ENCODE assay signal across 8 cellular contexts in the genomic region with DNA sequence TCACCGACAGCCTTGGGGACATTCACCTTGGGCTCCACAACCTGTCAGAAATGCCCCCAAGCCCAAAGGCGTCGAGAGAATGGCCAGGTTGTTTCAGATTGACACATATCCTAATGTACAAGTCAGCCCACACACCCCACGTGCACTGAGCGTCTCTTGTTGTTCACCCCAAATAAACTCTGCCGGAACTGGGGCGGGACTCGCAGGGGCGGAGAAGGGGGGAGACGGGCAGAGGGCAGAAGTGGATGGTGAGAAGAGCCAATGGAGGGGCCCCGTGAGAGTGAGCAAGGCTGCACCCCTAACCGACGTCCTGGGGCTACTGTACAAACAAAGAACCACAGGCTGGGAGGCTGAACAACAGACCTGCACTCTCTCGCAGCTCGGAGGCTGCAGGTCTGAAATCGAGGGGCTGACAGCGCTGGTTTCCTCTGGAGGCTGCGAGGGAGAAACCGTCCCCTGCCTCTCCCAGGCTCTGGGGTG. TPM values are rescaled to one million over a fixed set of nuclear protein-coding genes. Genes with fewer than 3 reads are reported as not detected.
DNase-seq lines count a peak whose midpoint lies in the region; ATAC-seq and TF ChIP-seq lines count a peak whose summit lies in the region.

No MANE protein-coding gene starts in this region.

- H3K4me1 ChIP-seq in OCI-LY1 (ENCODE audit: insufficient read depth, low read length, severe bottlenecking) (peaks cover 77% of the 10 kb centered on the region), tibial nerve (peaks cover 0 to 18% (median 11%) of the 10 kb centered on the region in 4 donors)

- H3K9me2 ChIP-seq in OCI-LY1 (ENCODE audit: low read depth, low read length) = no peaks in the 10 kb centered on the region

- H3K36me3 ChIP-seq in OCI-LY1 (ENCODE audit: insufficient read depth, low read length) (no peaks in the 10 kb centered on the region), tibial nerve (no peaks in the 10 kb centered on the region)

- H3K4me2 ChIP-seq in OCI-LY1 (ENCODE audit: low read length) = peak overlapping the region; percentile 75

- H3K9me3 ChIP-seq in OCI-LY1 (ENCODE audit: low read length) (no peaks in the 10 kb centered on the region), tibial nerve (no peaks in the 10 kb centered on the region)

- H3K9ac ChIP-seq in OCI-LY1 (ENCODE audit: low read length) = peak overlapping the region; percentile 63

- H3K27ac ChIP-seq in OCI-LY1 (ENCODE audit: low read depth, low read length, poor library complexity, severe bottlenecking) (peak overlapping the region; percentile 98), skin epidermis (peak overlapping the region in 15 of 21 experiments; percentile 21 to 91 (median 72)), tibial nerve (peak overlapping the region in 1 of 4 donors; percentile 65)

- no peak for TF ChIP-seq POLR2A in tibial nerve (IDR thresholded peaks at IDR 0.05)

- no peak for TF ChIP-seq EP300 in tibial nerve (IDR thresholded peaks at IDR 0.05)

- H4K20me1 ChIP-seq in OCI-LY1 (ENCODE audit: insufficient read depth, low read length) = no peaks in the 10 kb centered on the region

- no peaks in the 10 kb centered on the region for H3K27me3 ChIP-seq in OCI-LY1 (ENCODE audit: insufficient read depth, low read length)
- H3K27me3 ChIP-seq in tibial nerve = peaks cover 0 to 39% of the 10 kb centered on the region in 2 donors

- TF ChIP-seq CTCF in OCI-LY1 (IDR thresholded peaks at IDR 0.05; ENCODE audit: low read length) = no peak
- TF ChIP-seq CTCF in tibial nerve (IDR thresholded peaks at IDR 0.05) = no peak

- H3K4me3 ChIP-seq in OCI-LY1 (ENCODE audit: low read depth, low read length, poor library complexity, severe bottlenecking) (peak overlapping the region; percentile 53), skin epidermis (peak overlapping the region in 5 of 7 experiments; percentile 2 to 19 (median 8)), tibial nerve (peak overlapping the region in 1 of 4 donors; percentile 40)

- 45 to 46% methylated on average over 12 to 19 of the region's 19 CpGs for WGBS in tibial nerve, 2 donors

- H3K79me2 ChIP-seq in OCI-LY1 (ENCODE audit: insufficient read depth, low read length) = no peaks in the 10 kb centered on the region

- H2AFZ ChIP-seq in OCI-LY1 (ENCODE audit: low read length) = no peak overlapping the region

- peak; percentile 67 for ATAC-seq in GM18511 (IDR thresholded peaks at IDR 0.05; ENCODE audit: unreplicated experiment)
- ATAC-seq in HG02884 (IDR thresholded peaks at IDR 0.05; ENCODE audit: unreplicated experiment) = peak; percentile 42
- no peak for ATAC-seq in HG02970 (IDR thresholded peaks at IDR 0.05; ENCODE audit: low FRiP score, unreplicated experiment)

- peak; percentile 74 for DNase-seq in activated gamma-delta T cell treated with anti-CD3 and anti-CD28 coated beads, Interleukin-2, amount 50 U/mL, for 16 hours (ENCODE audit: low read depth)
- DNase-seq in tibial nerve (ENCODE audit: low spot score in 2 of 2) (no peak), superior temporal gyrus (ENCODE audit: extremely low spot score) (no peak)

- H3F3A ChIP-seq in OCI-LY1 (ENCODE audit: insufficient read depth, low read length) = peaks cover 8% of the 10 kb centered on the region

RNA-seq across cellular contexts. Expression of a gene that starts 8.5 kb away (rescaled TPM):
- total RNA-seq in tibial nerve = not detected

RNA-seq across cellular contexts. Expression of a gene that starts 52.4 kb away (rescaled TPM):
- total RNA-seq in tibial nerve = 10 to 100 TPM in 2 of 4 donors, 1 to 10 TPM in 2; 9.4 to 13.8 (median 10.6) TPM
